17 cellular contexts compared by ENCODE assay signal in the genomic region with DNA sequence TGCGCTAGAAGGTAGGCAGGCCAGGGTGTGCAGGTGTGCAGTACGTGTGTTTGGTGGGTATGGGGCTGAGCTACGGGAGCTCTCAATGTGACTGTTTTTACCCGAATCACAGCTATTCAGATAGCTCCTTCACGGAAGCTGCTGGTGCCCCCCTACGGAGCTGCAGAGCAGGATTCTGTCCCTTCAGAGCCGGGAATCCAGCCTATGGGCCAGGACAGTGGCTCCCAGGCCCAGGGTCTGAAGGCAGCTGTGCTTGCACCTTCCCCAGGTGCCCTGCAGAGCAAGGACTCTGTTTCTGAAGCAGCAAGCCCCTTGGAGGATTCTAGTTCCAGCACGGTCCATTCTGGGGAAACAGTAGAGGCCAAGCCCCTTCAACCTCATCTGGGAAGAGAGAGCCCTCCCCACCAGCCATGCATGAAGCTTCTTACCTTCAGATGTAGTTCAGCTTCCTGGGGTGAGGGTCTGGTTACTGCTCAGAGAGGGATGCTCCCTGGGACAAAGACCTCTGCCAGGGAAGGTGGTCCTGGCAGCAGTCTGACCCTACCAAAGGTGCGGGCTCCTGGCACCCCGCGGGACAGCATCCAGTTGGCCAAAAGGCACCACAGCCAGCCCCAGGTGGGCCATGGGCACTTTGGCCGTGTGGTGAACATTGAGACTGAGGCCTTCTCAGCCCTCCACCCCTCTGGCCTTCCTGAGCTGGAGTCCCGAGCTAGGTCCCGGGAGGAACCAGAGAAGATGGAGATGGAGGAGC. TPM values are rescaled to one million over a fixed set of nuclear protein-coding genes. Genes with fewer than 3 reads are reported as not detected.
A peak's percentile ranks its signal among the peaks of the same experiment; 100 is the strongest.
DNase-seq lines count a peak whose midpoint lies in the region; ATAC-seq and TF ChIP-seq lines count a peak whose summit lies in the region.
"Had no signal": no experiment of that assay in that cellular context is flagged by ENCODE, and none has a peak within 500 bp of the region (broad histone marks: within the 10 kb centered on the region; RNA-seq: fewer than 3 reads in every experiment).

No MANE protein-coding gene starts in this region.

- TF ChIP-seq CTCF in thyroid gland (IDR thresholded peaks at IDR 0.05), result no peak

- DNase-seq in activated effector memory CD4-positive, alpha-beta T cell treated with anti-CD3 and anti-CD28 coated beads, Interleukin-2, amount 50 U/mL, for 16 hours, result peak; percentile 54
- DNase-seq in activated effector memory CD4-positive, alpha-beta T cell treated with Interleukin-2 at 50 U/mL for 16 hours, result no peak
- DNase-seq in islet precursor cell, result peak; percentile 44
- DNase-seq in posterior vena cava (ENCODE audit: low spot score), result peak; percentile 50
- no peak for DNase-seq in thyroid gland
- no peak for DNase-seq in Right ventricle myocardium inferior (ENCODE audit: missing footprints)
- no peak for DNase-seq in putamen (ENCODE audit: low spot score)
- no peak for DNase-seq in HEK293T (ENCODE audit: extremely low spot score)
- DNase-seq: AML-193; Caco-2; CD4-positive, alpha-beta T cell; GOT3; H7 had no signal

- H3K9me3 ChIP-seq in thyroid gland, result no peaks in the 10 kb centered on the region
- H3K9me3 ChIP-seq: A549, Caco-2 had no signal

- ATAC-seq in Right ventricle myocardium inferior, result no peak
- ATAC-seq: A549, HCT116 had no signal

- no peak for TF ChIP-seq POLR2A in thyroid gland (IDR thresholded peaks at IDR 0.05)

- H3K27me3 ChIP-seq in thyroid gland, result no peaks in the 10 kb centered on the region

- H3K36me3 ChIP-seq in thyroid gland, result peaks cover 41 to 42% of the 10 kb centered on the region in 2 donors

- 85 to 86% methylated on average over 12 to 14 of the region's 14 CpGs for WGBS in thyroid gland, 2 donors

- H3K4me1 ChIP-seq in thyroid gland, result peaks cover 35 to 37% of the 10 kb centered on the region in 2 donors

- intact Hi-C loops in posterior vena cava (cut with DNase I), result loop anchor here in 1 of 2 donors (10.0 kb wide), 1 partner anchor 1163 kb away; no protein-coding TSS in a partner anchor
- intact Hi-C loops in thyroid gland (cut with DNase I), result no loop called here
- intact Hi-C loops in Right ventricle myocardium inferior (cut with DNase I), result no loop called here

- peak overlapping the region in 2 of 3 donors; percentile 74 to 79 for H3K27ac ChIP-seq in thyroid gland
- H3K27ac ChIP-seq: 22Rv1, A549, C4-2B had no signal

- CTCF ChIA-PET in HEK293T (lab: Yijun Ruan, JAX), result interaction anchor here (0.8 to 0.9 kb wide), 2 partner anchors 9 to 35 kb away, joined by 5 to 6 read pairs; no protein-coding TSS in a partner anchor

- no peak overlapping the region for H3K4me3 ChIP-seq in thyroid gland (replicated peaks in 1 of 3)
- H3K4me3 ChIP-seq: A549 had no signal

- POLR2A ChIA-PET in HEK293T (lab: Yijun Ruan, JAX), result interaction anchor here (1.2 kb wide), 1 partner anchor 28 kb away, joined by 3 read pairs; no protein-coding TSS in a partner anchor

TF ChIP-seq in HEK293T, 16 proteins besides CTCF, POLR2A, EP300 and RAD21:
- TF ChIP-seq ELF4 (IDR thresholded peaks at IDR 0.05), result no peak

RNA-seq across cellular contexts. Expression of a gene that starts 29.1 kb away (rescaled TPM):
- total RNA-seq in posterior vena cava (1 to 10 TPM; 1.4 to 1.8 TPM), thyroid gland (100 to 1,000 TPM; 225 to 336 (median 241) TPM), Right ventricle myocardium inferior (7.3 TPM)

RNA-seq across cellular contexts. Expression of a gene that starts 37.9 kb away (rescaled TPM):
- total RNA-seq in posterior vena cava (10 to 100 TPM; 15.4 to 17.3 TPM), thyroid gland (100 to 1,000 TPM in 1 of 4 donors, 10 to 100 TPM in 3; 43.0 to 103 (median 63.1) TPM), Right ventricle myocardium inferior (11.8 TPM)

RNA-seq across cellular contexts. Expression of a gene that starts 57.5 kb away (rescaled TPM):
- total RNA-seq in posterior vena cava (1 to 10 TPM; 1.9 to 5.1 TPM), thyroid gland (100 to 1,000 TPM in 2 of 4 donors, 10 to 100 TPM in 2; 76.1 to 160 (median 95.0) TPM), Right ventricle myocardium inferior (1.3 TPM)

Comparison
In these comparisons a context has a peak if more than half of its experiments do, and no peak if none do; other contexts are left out.
1. DNase-seq: peak in activated effector memory CD4-positive, alpha-beta T cell treated with anti-CD3 and anti-CD28 coated beads, Interleukin-2, amount 50 U/mL, for 16 hours (single experiment), islet precursor cell (single experiment) and posterior vena cava (single experiment); none in activated effector memory CD4-positive, alpha-beta T cell treated with Interleukin-2 at 50 U/mL for 16 hours (single experiment), thyroid gland (0 of 2), Right ventricle myocardium inferior (single experiment), putamen (single experiment) and HEK293T (single experiment).
2. RNA of a gene that starts 29.1 kb away (total RNA-seq): 225 to 336 TPM in thyroid gland; 7.3 TPM in Right ventricle myocardium inferior (single experiment) and 1.4 to 1.8 TPM in posterior vena cava; every median in the first group is over 10 times any median in the second.
3. RNA of a gene that starts 57.5 kb away (total RNA-seq): 76.1 to 160 TPM in thyroid gland; 1.9 to 5.1 TPM in posterior vena cava and 1.3 TPM in Right ventricle myocardium inferior (single experiment); every median in the first group is over 10 times any median in the second.